Comparison of ENCODE assay signal across 31 cellular contexts in genomic region chr12:1720494-1720893, GRCh38.
"Had no signal": no experiment of that assay in that cellular context is flagged by ENCODE, and none has a peak within 500 bp of the region (broad histone marks: within the 10 kb centered on the region; RNA-seq: fewer than 3 reads in every experiment).

No MANE protein-coding gene starts in this region.

- H3K27me3 ChIP-seq: cardiac muscle cell had no signal

- H3K9me3 Mint-ChIP-seq: activated naive CD4-positive, alpha-beta T cell treated with anti-CD3 and anti-CD28 coated beads, Interleukin-2, amount 50 U/mL, for 72 hours; T-cell had no signal

- H3K27ac Mint-ChIP-seq: activated CD8-positive, alpha-beta memory T cell treated with anti-CD3 and anti-CD28 coated beads, Interleukin-2, amount 10 ng/mL, durations not matched to agents 7 days and 5 days; activated CD8-positive, alpha-beta T cell treated with anti-CD3 and anti-CD28 coated beads, Interleukin-2, amount 10 ng/mL, durations not matched to agents 7 days and 5 days; activated naive CD8-positive, alpha-beta T cell treated with anti-CD3 and anti-CD28 coated beads, Interleukin-2, amount 50 U/mL, for 24 hours; activated T-cell treated with anti-CD3 and anti-CD28 coated beads, Interleukin-2, amount 50 U/mL, for 24 hours; activated T-helper 1 cell treated with anti-CD3 and anti-CD28 coated beads, Interleukin-12 subunit alpha, Interleukin-12 subunit beta, Interleukin-2, Interleukin-4 antibody, amounts not matched to agents 30 ng/mL and 10 ng/mL and 1 ng/mL, durations not matched to agents 14 hours and 24 hours and 36 hours; brain; T-cell had no signal

- ATAC-seq: activated CD4-positive, CD25-positive, alpha-beta regulatory T cell treated with anti-CD3 and anti-CD28 coated beads, Interleukin-2, amount 50 U/mL, for 24 hours; activated CD8-positive, alpha-beta memory T cell treated with anti-CD3 and anti-CD28 coated beads, Interleukin-2, amount 10 ng/mL, durations not matched to agents 7 days and 5 days; activated CD8-positive, alpha-beta T cell treated with anti-CD3 and anti-CD28 coated beads, Interleukin-2, amount 10 ng/mL, durations not matched to agents 7 days and 5 days; activated naive CD4-positive, alpha-beta T cell treated with anti-CD3 and anti-CD28 coated beads, Interleukin-2, amount 50 U/mL, for 72 hours; activated naive CD8-positive, alpha-beta T cell treated with anti-CD3 and anti-CD28 coated beads, Interleukin-2, amount 50 U/mL, for 24 hours; Panc1; Right ventricle myocardium inferior; T-cell had no signal

- H3K36me3 ChIP-seq: cardiac muscle cell had no signal

- H3K4me3 ChIP-seq: cardiac muscle cell, SK-N-MC had no signal

- H3K27ac ChIP-seq: cardiac muscle cell, SK-N-MC, WERI-Rb-1 had no signal

- DNase-seq: activated CD4-positive, alpha-beta T cell treated with anti-CD3 and anti-CD28 coated beads for 4 hours; activated CD8-positive, alpha-beta memory T cell treated with anti-CD3 and anti-CD28 coated beads, Interleukin-2, amount 10 ng/mL, durations not matched to agents 7 days and 5 days; activated CD8-positive, alpha-beta T cell treated with anti-CD3 and anti-CD28 coated beads, Interleukin-2, amount 10 ng/mL, durations not matched to agents 7 days and 5 days; activated effector memory CD4-positive, alpha-beta T cell treated with anti-CD3 and anti-CD28 coated beads, Interleukin-2, amount 50 U/mL, for 16 hours; activated naive CD4-positive, alpha-beta T cell treated with Interleukin-2 at 50 U/mL for 16 hours; activated naive CD8-positive, alpha-beta T cell treated with anti-CD3 and anti-CD28 coated beads, Interleukin-2, amount 50 U/mL, for 24 hours; activated T-cell treated with anti-CD3 and anti-CD28 coated beads, Interleukin-2, amount 50 U/mL, for 24 hours; amygdala; Karpas-422; MM.1S; NCI-H1105; NCI-H1436; NCI-H1930; NCI-H446; NCI-H524; NCI-H82; OCI-M1; RPMI8226; T-cell; T-helper 2 cell; T1000; WERI-Rb-1 had no signal

- H3K27me3 Mint-ChIP-seq: activated CD8-positive, alpha-beta memory T cell treated with anti-CD3 and anti-CD28 coated beads, Interleukin-2, amount 10 ng/mL, durations not matched to agents 7 days and 5 days; activated naive CD8-positive, alpha-beta T cell treated with anti-CD3 and anti-CD28 coated beads, Interleukin-2, amount 50 U/mL, for 24 hours; activated T-cell treated with anti-CD3 and anti-CD28 coated beads, Interleukin-2, amount 50 U/mL, for 24 hours; brain; T-cell had no signal

- H3K4me3 Mint-ChIP-seq: activated CD8-positive, alpha-beta memory T cell treated with anti-CD3 and anti-CD28 coated beads, Interleukin-2, amount 10 ng/mL, durations not matched to agents 7 days and 5 days; activated CD8-positive, alpha-beta T cell treated with anti-CD3 and anti-CD28 coated beads, Interleukin-2, amount 10 ng/mL, durations not matched to agents 7 days and 5 days; activated naive CD8-positive, alpha-beta T cell treated with anti-CD3 and anti-CD28 coated beads, Interleukin-2, amount 50 U/mL, for 24 hours; activated T-cell treated with anti-CD3 and anti-CD28 coated beads, Interleukin-2, amount 50 U/mL, for 24 hours; activated T-helper 1 cell treated with anti-CD3 and anti-CD28 coated beads, Interleukin-12 subunit alpha, Interleukin-12 subunit beta, Interleukin-2, Interleukin-4 antibody, amounts not matched to agents 30 ng/mL and 10 ng/mL and 1 ng/mL, durations not matched to agents 14 hours and 24 hours and 36 hours; brain; T-cell had no signal

- FAIRE-seq: astrocyte had no signal
